Comparison of ENCODE assay signal across 1 cellular context in the genomic region with DNA sequence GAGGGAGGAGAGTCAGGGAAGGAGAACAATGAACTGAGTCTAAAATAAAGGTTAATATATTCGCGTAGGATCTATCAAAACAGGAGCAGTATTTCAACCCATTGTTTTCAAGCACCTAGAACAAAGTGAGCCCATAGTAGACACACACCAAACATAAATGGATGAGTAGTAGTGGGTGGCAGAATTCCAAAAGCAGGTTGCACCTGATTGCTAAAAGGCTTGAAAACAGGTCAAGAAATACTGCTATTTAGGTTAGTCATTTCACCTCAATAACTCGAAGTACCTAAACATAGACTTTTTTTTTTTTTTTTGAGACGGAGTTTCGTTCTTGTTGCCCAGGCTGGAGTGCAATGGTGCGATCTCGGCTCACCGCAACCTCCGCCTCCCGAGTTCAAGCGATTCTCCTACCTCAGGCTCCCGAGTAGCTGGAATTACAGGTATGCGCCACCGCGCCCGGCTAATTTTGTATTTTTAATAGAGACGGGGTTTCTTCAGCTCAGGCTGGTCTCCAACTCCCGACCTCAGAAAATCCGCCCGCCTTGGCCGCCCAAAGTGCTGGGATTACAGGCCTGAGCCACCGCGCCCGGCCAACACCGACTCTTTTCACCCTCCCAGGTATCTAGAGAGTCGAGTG.
A peak's percentile ranks its signal among the peaks of the same experiment; 100 is the strongest.
TF ChIP-seq lines count a peak whose summit lies in the region.

No MANE protein-coding gene starts in this region.

TF ChIP-seq in K562, 482 proteins besides CTCF, POLR2A, EP300 and RAD21 (continued from another document):
- TF ChIP-seq DNMT1 (IDR thresholded peaks at IDR 0.05) (0 out of 2 replicates have a peak, but pooled peaks have one; percentile 14), FOSL1 (tag; conservative IDR thresholded peaks at IDR 0.05) (peak; percentile 15; the same call in 1 of the 2 replicates), SMARCC2 (IDR thresholded peaks at IDR 0.05; ENCODE audit: low read depth) (no peak), ZNF696 (CRISPR knock-in tag; conservative IDR thresholded peaks at IDR 0.05) (no peak), SRSF7 (optimal IDR thresholded peaks at IDR 0.05; ENCODE audit: low read depth, low read length) (no peak), NFIC (IDR thresholded peaks at IDR 0.05) (peak; percentile 1; the same call in 1 of the 2 replicates), CC2D1A (IDR thresholded peaks at IDR 0.05) (no peak), ZNF12 (CRISPR knock-in tag; IDR thresholded peaks at IDR 0.05) (no peak), ZNF143 (CRISPR knock-in tag; IDR thresholded peaks at IDR 0.05) (no peak), ZNF699 (CRISPR knock-in tag; IDR thresholded peaks at IDR 0.05; ENCODE audit: insufficient replicate concordance) (peak; percentile 64), JUN (IDR thresholded peaks at IDR 0.05; ENCODE audit: borderline replicate concordance, low read depth, low read length) (no peak), JUN (CRISPR knock-in tag; IDR thresholded peaks at IDR 0.05; ENCODE audit: borderline replicate concordance) (no peak), IFI16 (CRISPR knock-in tag; IDR thresholded peaks at IDR 0.05) (no peak), KLF13 (tag; IDR thresholded peaks at IDR 0.05; ENCODE audit: borderline replicate concordance, low read depth) (no peak), BCOR (IDR thresholded peaks at IDR 0.05) (0 out of 2 replicates have a peak, but pooled peaks have one; percentile 36), BDP1 (IDR thresholded peaks at IDR 0.05; ENCODE audit: insufficient read depth, insufficient read length) (no peak), HSF4 (CRISPR knock-in tag; IDR thresholded peaks at IDR 0.05; ENCODE audit: borderline replicate concordance) (no peak), SMARCE1 (IDR thresholded peaks at IDR 0.05) (peak; percentile 82; the same call in 1 of the 2 replicates), ZNF584 (CRISPR knock-in tag; IDR thresholded peaks at IDR 0.05; ENCODE audit: low read depth) (peak; percentile 77; the same call in 1 of the 2 replicates), ZNF384 (IDR thresholded peaks at IDR 0.05; ENCODE audit: low read depth, low read length) (0 out of 2 replicates have a peak, but pooled peaks have one; percentile 2)
- TF ChIP-seq, protein P1, sequence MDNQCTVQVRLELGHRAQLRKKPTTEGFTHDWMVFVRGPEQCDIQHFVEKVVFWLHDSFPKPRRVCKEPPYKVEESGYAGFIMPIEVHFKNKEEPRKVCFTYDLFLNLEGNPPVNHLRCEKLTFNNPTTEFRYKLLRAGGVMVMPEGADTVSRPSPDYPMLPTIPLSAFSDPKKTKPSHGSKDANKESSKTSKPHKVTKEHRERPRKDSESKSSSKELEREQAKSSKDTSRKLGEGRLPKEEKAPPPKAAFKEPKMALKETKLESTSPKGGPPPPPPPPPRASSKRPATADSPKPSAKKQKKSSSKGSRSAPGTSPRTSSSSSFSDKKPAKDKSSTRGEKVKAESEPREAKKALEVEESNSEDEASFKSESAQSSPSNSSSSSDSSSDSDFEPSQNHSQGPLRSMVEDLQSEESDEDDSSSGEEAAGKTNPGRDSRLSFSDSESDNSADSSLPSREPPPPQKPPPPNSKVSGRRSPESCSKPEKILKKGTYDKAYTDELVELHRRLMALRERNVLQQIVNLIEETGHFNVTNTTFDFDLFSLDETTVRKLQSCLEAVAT (IDR thresholded peaks at IDR 0.05), result peak in 1 of 2 experiments; percentile 78; a peak in 1 of 4 replicates
